15 cellular contexts compared by ENCODE assay signal in the genomic region with DNA sequence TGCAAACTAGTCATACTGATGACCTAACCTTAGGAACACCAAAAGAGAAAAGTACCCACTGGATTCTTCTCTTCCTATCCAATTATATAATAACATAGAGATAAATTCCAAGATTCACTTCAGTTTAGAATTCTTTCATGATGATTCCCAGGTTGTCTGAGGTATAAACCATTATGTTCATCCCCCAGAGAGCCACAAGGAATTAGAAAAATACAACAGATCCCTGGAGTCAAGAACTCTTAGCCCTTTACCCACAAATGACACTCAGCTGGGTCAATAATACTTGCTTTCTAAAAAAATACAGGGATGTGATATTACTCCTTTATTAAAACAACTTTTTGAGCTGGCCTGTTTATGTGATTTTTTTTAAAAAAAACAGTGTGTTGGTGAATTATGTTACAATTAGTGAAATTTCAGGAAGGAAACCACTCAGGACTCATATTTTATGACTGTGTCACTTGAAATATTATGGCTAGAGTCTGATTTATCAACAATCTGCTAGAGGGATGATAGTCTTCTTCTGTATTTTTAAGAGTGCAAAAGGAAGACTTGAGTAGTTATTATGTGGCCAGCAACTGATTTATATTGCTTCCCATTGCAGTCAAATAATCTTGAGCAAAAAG.
"Had no signal": no experiment of that assay in that cellular context is flagged by ENCODE, and none has a peak within 500 bp of the region (broad histone marks: within the 10 kb centered on the region; RNA-seq: fewer than 3 reads in every experiment).

No MANE protein-coding gene starts in this region.

- H3K9me3 Mint-ChIP-seq: activated CD8-positive, alpha-beta T cell treated with anti-CD3 and anti-CD28 coated beads for 36 hours; neural crest cell had no signal

- DNase-seq: activated CD4-positive, alpha-beta T cell treated with anti-CD3 and anti-CD28 coated beads, Interleukin-2, amount 10 ng/mL, durations not matched to agents 24 days and 14 days; activated CD8-positive, alpha-beta T cell treated with anti-CD3 and anti-CD28 coated beads for 36 hours; activated naive CD4-positive, alpha-beta T cell treated with Interleukin-2 at 50 U/mL for 16 hours; activated T-cell treated with anti-CD3 and anti-CD28 coated beads, Interleukin-2, amount 50 U/mL, for 24 hours; brain microvascular endothelial cell; cortex of kidney; effector CD8-positive, alpha-beta T cell; esophagus squamous epithelium; stimulated activated naive CD8-positive, alpha-beta T cell treated with anti-CD3 and anti-CD28 coated beads, Interleukin-15, Interleukin-2, amounts not matched to agents 100 U/mL and 50 U/mL, for 24 hours had no signal

- H3K27me3 Mint-ChIP-seq: activated CD4-positive, alpha-beta T cell treated with anti-CD3 and anti-CD28 coated beads, Interleukin-2, amount 10 ng/mL, durations not matched to agents 24 days and 14 days; activated CD8-positive, alpha-beta T cell treated with anti-CD3 and anti-CD28 coated beads for 36 hours; activated T-cell treated with anti-CD3 and anti-CD28 coated beads, Interleukin-2, amount 50 U/mL, for 24 hours; central memory CD8-positive, alpha-beta T cell had no signal

- H3K36me3 ChIP-seq: brain microvascular endothelial cell, esophagus squamous epithelium, tibial nerve had no signal

- H3K4me3 Mint-ChIP-seq: activated CD4-positive, alpha-beta T cell treated with anti-CD3 and anti-CD28 coated beads, Interleukin-2, amount 10 ng/mL, durations not matched to agents 24 days and 14 days; activated CD8-positive, alpha-beta T cell treated with anti-CD3 and anti-CD28 coated beads for 36 hours; activated T-cell treated with anti-CD3 and anti-CD28 coated beads, Interleukin-2, amount 50 U/mL, for 24 hours; central memory CD8-positive, alpha-beta T cell; neural crest cell had no signal

- H3K4me3 ChIP-seq: esophagus squamous epithelium, tibial nerve had no signal

- H3K27me3 ChIP-seq: brain microvascular endothelial cell, esophagus squamous epithelium, tibial nerve had no signal

- H3K9me3 ChIP-seq: esophagus squamous epithelium, tibial nerve had no signal

- H3K27ac Mint-ChIP-seq: activated CD4-positive, alpha-beta T cell treated with anti-CD3 and anti-CD28 coated beads, Interleukin-2, amount 10 ng/mL, durations not matched to agents 24 days and 14 days; activated CD8-positive, alpha-beta T cell treated with anti-CD3 and anti-CD28 coated beads for 36 hours; activated T-cell treated with anti-CD3 and anti-CD28 coated beads, Interleukin-2, amount 50 U/mL, for 24 hours; activated T-helper 2 cell treated with anti-CD3 and anti-CD28 coated beads, Interferon-gamma antibody, Interleukin-2, Interleukin-4, amounts not matched to agents 10 μg/mL and 5 μg/mL and 100 μg/mL, durations not matched to agents 14 hours and 24 hours and 36 hours; progenitor cell of endocrine pancreas had no signal

- H3K4me1 Mint-ChIP-seq: activated CD4-positive, alpha-beta T cell treated with anti-CD3 and anti-CD28 coated beads, Interleukin-2, amount 10 ng/mL, durations not matched to agents 24 days and 14 days; central memory CD8-positive, alpha-beta T cell had no signal

- ATAC-seq: activated CD8-positive, alpha-beta T cell treated with anti-CD3 and anti-CD28 coated beads for 36 hours; left lobe of liver; stimulated activated naive CD8-positive, alpha-beta T cell treated with anti-CD3 and anti-CD28 coated beads, Interleukin-15, Interleukin-2, amounts not matched to agents 100 U/mL and 50 U/mL, for 24 hours had no signal

- H3K27ac ChIP-seq: brain microvascular endothelial cell, esophagus squamous epithelium, tibial nerve had no signal
